ENCODE assay signal across 28 cellular contexts in the genomic region with DNA sequence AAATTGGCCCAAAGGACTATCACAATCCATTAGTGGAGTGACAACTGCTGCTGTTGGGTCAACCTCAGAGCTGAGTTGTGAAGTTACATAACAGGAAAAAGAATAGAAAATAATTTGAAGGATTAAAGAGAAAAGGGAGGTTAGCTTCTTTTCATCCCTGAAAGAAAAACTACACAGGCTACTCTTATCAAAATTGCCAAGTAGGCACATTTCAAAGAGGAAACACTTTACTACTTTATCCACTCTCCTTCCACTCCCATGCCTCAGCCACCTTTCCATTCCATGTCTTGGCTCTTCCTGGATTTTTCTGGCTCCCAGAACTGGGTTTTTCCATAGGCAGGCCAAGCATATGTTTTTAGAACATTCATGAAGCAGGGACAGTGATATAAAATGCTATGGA.
"Had no signal": no experiment of that assay in that cellular context is flagged by ENCODE, and none has a peak within 500 bp of the region (broad histone marks: within the 10 kb centered on the region; RNA-seq: fewer than 3 reads in every experiment).

No MANE protein-coding gene starts in this region.

- H3K4me1 ChIP-seq: neural progenitor cell, parathyroid adenoma, psoas muscle, spleen, stomach, thyroid gland, tibial nerve, upper lobe of left lung, vagina had no signal

- H3K4me3 ChIP-seq: neural progenitor cell, ovary, psoas muscle, skin epidermis, smooth muscle cell, spleen, stomach, thoracic aorta, thyroid gland, tibial nerve, upper lobe of left lung, vagina had no signal

- H3K27me3 ChIP-seq: neural progenitor cell, ovary, spleen, stomach, thyroid gland, tibial nerve, upper lobe of left lung, vagina had no signal

- H3K9me3 ChIP-seq: ovary, thyroid gland, vagina had no signal

- DNase-seq: naive thymus-derived CD4-positive, alpha-beta T cell; natural killer cell; occipital lobe; ovary; posterior cingulate gyrus; psoas muscle; right cardiac atrium; spleen; stimulated activated CD4-positive, alpha-beta T cell treated with anti-CD3 and anti-CD28 coated beads, Interleukin-12 subunit alpha, Interleukin-12 subunit beta, amount 100 ng/mL, for 4 hours; stimulated activated CD4-positive, alpha-beta T cell treated with anti-CD3 and anti-CD28 coated beads, Interleukin-1b, Interleukin-23, amount 100 ng/mL, for 48 hours; stimulated activated CD4-positive, alpha-beta T cell treated with anti-CD3 and anti-CD28 coated beads, Interleukin-2, amount 100 ng/mL, for 48 hours; stimulated activated CD4-positive, alpha-beta T cell treated with anti-CD3 and anti-CD28 coated beads, Interleukin-4, amount 100 ng/mL, for 24 hours; stimulated activated naive B cell treated with anti-CD40 and anti-IgM and Interleukin-4, amounts not matched to agents 10 μg/mL and 1 μg/mL and 100 μg/mL, for 72 hours; stimulated activated naive CD4-positive, alpha-beta T cell treated with Interleukin-2 at 50 U/mL for 16 hours; stomach; thyroid gland; trophoblast cell; upper lobe of left lung had no signal

- H2AFZ ChIP-seq: neural progenitor cell, parathyroid adenoma had no signal

- H3K27ac ChIP-seq: neural progenitor cell, ovary, parathyroid adenoma, psoas muscle, skin epidermis, spleen, stomach, thoracic aorta, thyroid gland, tibial nerve, upper lobe of left lung, vagina had no signal

- FAIRE-seq: urothelium cell line had no signal

- H3K36me3 ChIP-seq: neural progenitor cell, ovary, spleen, stomach, thoracic aorta, thyroid gland, tibial nerve, upper lobe of left lung, vagina had no signal

- H3K9ac ChIP-seq: neural progenitor cell, parathyroid adenoma had no signal

- H3K79me2 ChIP-seq: parathyroid adenoma had no signal

- ATAC-seq: naive thymus-derived CD4-positive, alpha-beta T cell; natural killer cell; psoas muscle; right cardiac atrium; sciatic nerve; stimulated activated effector memory CD8-positive, alpha-beta T cell treated with anti-CD3 and anti-CD28 coated beads, Interleukin-12 subunit alpha, Interleukin-12 subunit beta, amount 100 ng/mL, for 72 hours; stimulated activated naive B cell treated with anti-CD40 and anti-IgM and Interleukin-4, amounts not matched to agents 10 μg/mL and 1 μg/mL and 100 μg/mL, for 72 hours had no signal

- H3K4me2 ChIP-seq: neural progenitor cell, smooth muscle cell had no signal
